Comparison of ENCODE assay signal across 1 cellular context in genomic region chr9:124576751-124577150, GRCh38.
TF ChIP-seq lines count a peak whose summit lies in the region.

No MANE protein-coding gene starts in this region.

TF ChIP-seq in WTC11, 78 proteins besides CTCF, POLR2A, EP300 and RAD21 (continued from another document):
- no peak for TF ChIP-seq ATF3 (CRISPR knock-in tag; conservative IDR thresholded peaks at IDR 0.05)
- no peak for TF ChIP-seq ZNF138 (CRISPR knock-in tag; conservative IDR thresholded peaks at IDR 0.05)
